Comparison of ENCODE assay signal across 2 cellular contexts in genomic region chr12:88227871-88228270, GRCh38.
TF ChIP-seq lines count a peak whose summit lies in the region.

No MANE protein-coding gene starts in this region.

TF ChIP-seq in HepG2, 621 proteins besides CTCF, POLR2A, EP300 and RAD21 (continued from another document):
- no peak for TF ChIP-seq TFDP1 (CRISPR knock-in tag; IDR thresholded peaks at IDR 0.05; ENCODE audit: borderline replicate concordance)
- TF ChIP-seq ZNF607 (CRISPR knock-in tag; IDR thresholded peaks at IDR 0.05; ENCODE audit: borderline replicate concordance) = no peak
- TF ChIP-seq ZNF432 (CRISPR knock-in tag; IDR thresholded peaks at IDR 0.05; ENCODE audit: borderline replicate concordance) = no peak
- TF ChIP-seq RBM22 (optimal IDR thresholded peaks at IDR 0.05; ENCODE audit: low read length) = no peak

TF ChIP-seq in WTC11, 78 proteins besides CTCF, POLR2A, EP300 and RAD21 (continued from another document):
- TF ChIP-seq E2F1 (CRISPR knock-in tag; IDR thresholded peaks at IDR 0.05) = no peak
- no peak for TF ChIP-seq NFYB (CRISPR knock-in tag; conservative IDR thresholded peaks at IDR 0.05; ENCODE audit: low read depth)
- no peak for TF ChIP-seq GTF2I (CRISPR knock-in tag; conservative IDR thresholded peaks at IDR 0.05)
- no peak for TF ChIP-seq E2F4 (CRISPR knock-in tag; IDR thresholded peaks at IDR 0.05; ENCODE audit: borderline replicate concordance, low read depth)
